ENCODE assay signal across 20 cellular contexts in the genomic region with DNA sequence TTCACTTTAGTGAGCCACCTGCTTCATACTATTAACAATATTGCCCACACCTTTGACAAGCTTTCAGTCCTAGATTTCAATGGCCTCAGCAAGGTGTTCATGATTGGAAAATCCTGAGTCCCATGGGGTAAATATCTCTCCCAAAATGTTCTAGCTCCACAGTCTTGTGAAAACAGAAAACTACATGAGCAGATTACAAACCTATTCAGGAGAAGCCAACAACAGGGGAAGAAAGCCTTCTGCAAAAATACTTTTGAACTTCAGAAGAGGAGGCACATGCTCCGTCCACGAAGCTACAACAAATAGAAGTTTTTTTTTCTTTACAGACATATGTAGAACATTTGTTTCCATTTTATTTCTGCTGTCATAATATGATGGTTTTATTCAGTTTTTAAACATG.
"Had no signal": no experiment of that assay in that cellular context is flagged by ENCODE, and none has a peak within 500 bp of the region (broad histone marks: within the 10 kb centered on the region; RNA-seq: fewer than 3 reads in every experiment).

No MANE protein-coding gene starts in this region.

- H3K9ac ChIP-seq: neural progenitor cell had no signal

- H3K27ac ChIP-seq: esophagus muscularis mucosa, heart right ventricle, left lung, lower lobe of right lung, neural progenitor cell, skin epidermis, thyroid gland, upper lobe of left lung, vagina had no signal

- H3K9me3 ChIP-seq: esophagus muscularis mucosa, heart right ventricle, left lung, lower lobe of right lung, thyroid gland, upper lobe of left lung, vagina had no signal

- DNase-seq: lower lobe of right lung had no signal

- H3K4me3 ChIP-seq: left lung, neural progenitor cell, skin epidermis, thyroid gland, vagina had no signal

- ATAC-seq: activated CD4-positive, alpha-beta T cell treated with anti-CD3 and anti-CD28 coated beads for 36 hours; activated CD8-positive, alpha-beta memory T cell treated with anti-CD3 and anti-CD28 coated beads, Interleukin-2, amount 10 ng/mL, durations not matched to agents 7 days and 5 days; activated CD8-positive, alpha-beta T cell treated with anti-CD3 and anti-CD28 coated beads, Interleukin-2, amount 10 ng/mL, durations not matched to agents 7 days and 5 days; activated naive CD8-positive, alpha-beta T cell treated with anti-CD3 and anti-CD28 coated beads, Interleukin-2, amount 50 U/mL, for 24 hours; naive thymus-derived CD8-positive, alpha-beta T cell; stimulated activated naive CD8-positive, alpha-beta T cell treated with anti-CD3 and anti-CD28 coated beads, Interleukin-15, Interleukin-2, amounts not matched to agents 100 U/mL and 50 U/mL, for 24 hours had no signal

- H3K27ac Mint-ChIP-seq: activated CD4-positive, alpha-beta T cell treated with anti-CD3 and anti-CD28 coated beads for 36 hours; activated CD8-positive, alpha-beta memory T cell treated with anti-CD3 and anti-CD28 coated beads, Interleukin-2, amount 10 ng/mL, durations not matched to agents 7 days and 5 days; activated CD8-positive, alpha-beta T cell treated with anti-CD3 and anti-CD28 coated beads, Interleukin-2, amount 10 ng/mL, durations not matched to agents 7 days and 5 days; activated naive CD4-positive, alpha-beta T cell treated with anti-CD3 and anti-CD28 coated beads, Interleukin-2, amount 50 U/mL, for 24 hours; activated naive CD8-positive, alpha-beta T cell treated with anti-CD3 and anti-CD28 coated beads, Interleukin-2, amount 50 U/mL, for 24 hours; activated T-helper 2 cell treated with anti-CD3 and anti-CD28 coated beads, Interferon-gamma antibody, Interleukin-2, Interleukin-4, amounts not matched to agents 10 μg/mL and 5 μg/mL and 100 μg/mL, durations not matched to agents 14 hours and 24 hours and 36 hours; dendritic cell treated with granulocyte-macrophage colony-stimulating factor and Interleukin-4, amounts not matched to agents 40 ng/mL and 50 ng/mL, for 4 days; endodermal cell; naive thymus-derived CD8-positive, alpha-beta T cell; neural progenitor cell had no signal

- H3K4me2 ChIP-seq: neural progenitor cell had no signal

- H3K36me3 ChIP-seq: esophagus muscularis mucosa, heart right ventricle, left lung, lower lobe of right lung, neural progenitor cell, thyroid gland, upper lobe of left lung, vagina had no signal

- H3K4me3 Mint-ChIP-seq: activated CD4-positive, alpha-beta T cell treated with anti-CD3 and anti-CD28 coated beads for 36 hours; activated CD8-positive, alpha-beta memory T cell treated with anti-CD3 and anti-CD28 coated beads, Interleukin-2, amount 10 ng/mL, durations not matched to agents 7 days and 5 days; activated CD8-positive, alpha-beta T cell treated with anti-CD3 and anti-CD28 coated beads, Interleukin-2, amount 10 ng/mL, durations not matched to agents 7 days and 5 days; activated naive CD4-positive, alpha-beta T cell treated with anti-CD3 and anti-CD28 coated beads, Interleukin-2, amount 50 U/mL, for 24 hours; activated naive CD8-positive, alpha-beta T cell treated with anti-CD3 and anti-CD28 coated beads, Interleukin-2, amount 50 U/mL, for 24 hours; dendritic cell treated with granulocyte-macrophage colony-stimulating factor and Interleukin-4, amounts not matched to agents 40 ng/mL and 50 ng/mL, for 4 days; endodermal cell; naive thymus-derived CD8-positive, alpha-beta T cell had no signal

- H3K36me3 Mint-ChIP-seq: activated CD8-positive, alpha-beta memory T cell treated with anti-CD3 and anti-CD28 coated beads, Interleukin-2, amount 10 ng/mL, durations not matched to agents 7 days and 5 days; activated naive CD4-positive, alpha-beta T cell treated with anti-CD3 and anti-CD28 coated beads, Interleukin-2, amount 50 U/mL, for 24 hours; brain; naive thymus-derived CD8-positive, alpha-beta T cell; neural progenitor cell had no signal

- H3K9me3 Mint-ChIP-seq: activated naive CD4-positive, alpha-beta T cell treated with anti-CD3 and anti-CD28 coated beads, Interleukin-2, amount 50 U/mL, for 24 hours; activated naive CD8-positive, alpha-beta T cell treated with anti-CD3 and anti-CD28 coated beads, Interleukin-2, amount 50 U/mL, for 24 hours; activated T-helper 2 cell treated with anti-CD3 and anti-CD28 coated beads, Interferon-gamma antibody, Interleukin-2, Interleukin-4, amounts not matched to agents 10 μg/mL and 5 μg/mL and 100 μg/mL, durations not matched to agents 14 hours and 24 hours and 36 hours; dendritic cell treated with granulocyte-macrophage colony-stimulating factor and Interleukin-4, amounts not matched to agents 40 ng/mL and 50 ng/mL, for 4 days had no signal

- H3K27me3 Mint-ChIP-seq: activated CD8-positive, alpha-beta memory T cell treated with anti-CD3 and anti-CD28 coated beads, Interleukin-2, amount 10 ng/mL, durations not matched to agents 7 days and 5 days; dendritic cell treated with granulocyte-macrophage colony-stimulating factor and Interleukin-4, amounts not matched to agents 40 ng/mL and 50 ng/mL, for 4 days had no signal

- H3K27me3 ChIP-seq: esophagus muscularis mucosa, left lung, neural progenitor cell, thyroid gland, upper lobe of left lung, vagina had no signal

- H3K4me1 Mint-ChIP-seq: activated CD4-positive, alpha-beta T cell treated with anti-CD3 and anti-CD28 coated beads for 36 hours; activated CD8-positive, alpha-beta memory T cell treated with anti-CD3 and anti-CD28 coated beads, Interleukin-2, amount 10 ng/mL, durations not matched to agents 7 days and 5 days; activated naive CD4-positive, alpha-beta T cell treated with anti-CD3 and anti-CD28 coated beads, Interleukin-2, amount 50 U/mL, for 24 hours; activated naive CD8-positive, alpha-beta T cell treated with anti-CD3 and anti-CD28 coated beads, Interleukin-2, amount 50 U/mL, for 24 hours; naive thymus-derived CD8-positive, alpha-beta T cell had no signal

- H3K4me1 ChIP-seq: neural progenitor cell, thyroid gland, vagina had no signal

- H2AFZ ChIP-seq: neural progenitor cell had no signal
